In the genomic region with DNA sequence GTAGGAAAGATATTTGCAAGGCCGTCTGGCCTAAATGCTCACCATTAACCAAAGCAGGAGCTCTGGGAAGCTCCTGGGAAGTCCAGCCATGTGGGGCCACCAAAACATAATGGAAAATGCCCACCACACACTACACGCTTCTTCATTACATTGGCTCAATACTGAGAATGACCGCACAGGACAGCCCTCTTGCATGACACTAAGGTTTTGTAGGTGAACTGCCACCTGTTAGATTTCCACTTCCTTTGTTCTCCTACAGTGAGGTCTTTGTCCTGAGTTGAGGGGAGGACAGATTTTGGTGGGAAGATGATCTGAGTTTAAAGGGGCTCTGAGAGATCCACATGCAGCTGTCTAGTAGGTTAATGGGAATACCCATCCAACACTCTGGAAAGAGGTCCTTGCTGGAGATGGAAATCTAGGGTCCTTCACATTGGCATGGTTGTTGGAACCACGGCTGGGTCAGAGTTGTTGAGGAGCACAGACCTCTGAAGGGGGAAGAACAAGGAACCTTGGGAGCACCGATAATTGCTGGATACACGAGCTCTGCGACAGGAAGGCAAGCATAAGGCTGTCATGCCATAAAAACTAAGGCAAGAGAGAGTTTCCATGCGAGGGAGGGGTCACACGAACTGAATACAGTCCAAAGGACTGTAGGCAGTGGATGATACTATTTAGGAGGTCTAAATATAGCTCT, we compare ENCODE assay signal across 1 cellular context.
TF ChIP-seq lines count a peak whose summit lies in the region.

No MANE protein-coding gene starts in this region.

TF ChIP-seq in H1, 55 proteins besides CTCF, POLR2A, EP300 and RAD21:
- TF ChIP-seq GABPA (IDR thresholded peaks at IDR 0.05; ENCODE audit: borderline replicate concordance, insufficient read depth, low read length), result no peak
- no peak for TF ChIP-seq MAX (IDR thresholded peaks at IDR 0.05)
- TF ChIP-seq YY1 (IDR thresholded peaks at IDR 0.05; ENCODE audit: low read depth, low read length), result no peak
- no peak for TF ChIP-seq CHD1 (IDR thresholded peaks at IDR 0.05; ENCODE audit: low read depth, low read length)
- no peak for TF ChIP-seq CBX8 (IDR thresholded peaks at IDR 0.05; ENCODE audit: borderline replicate concordance, low read depth, low read length)
- no peak for TF ChIP-seq CEBPB (IDR thresholded peaks at IDR 0.05; ENCODE audit: low read depth, low read length)
- TF ChIP-seq CTBP2 (IDR thresholded peaks at IDR 0.05; ENCODE audit: borderline replicate concordance, insufficient read depth, insufficient read length, low read length), result no peak
